In the genomic region with DNA sequence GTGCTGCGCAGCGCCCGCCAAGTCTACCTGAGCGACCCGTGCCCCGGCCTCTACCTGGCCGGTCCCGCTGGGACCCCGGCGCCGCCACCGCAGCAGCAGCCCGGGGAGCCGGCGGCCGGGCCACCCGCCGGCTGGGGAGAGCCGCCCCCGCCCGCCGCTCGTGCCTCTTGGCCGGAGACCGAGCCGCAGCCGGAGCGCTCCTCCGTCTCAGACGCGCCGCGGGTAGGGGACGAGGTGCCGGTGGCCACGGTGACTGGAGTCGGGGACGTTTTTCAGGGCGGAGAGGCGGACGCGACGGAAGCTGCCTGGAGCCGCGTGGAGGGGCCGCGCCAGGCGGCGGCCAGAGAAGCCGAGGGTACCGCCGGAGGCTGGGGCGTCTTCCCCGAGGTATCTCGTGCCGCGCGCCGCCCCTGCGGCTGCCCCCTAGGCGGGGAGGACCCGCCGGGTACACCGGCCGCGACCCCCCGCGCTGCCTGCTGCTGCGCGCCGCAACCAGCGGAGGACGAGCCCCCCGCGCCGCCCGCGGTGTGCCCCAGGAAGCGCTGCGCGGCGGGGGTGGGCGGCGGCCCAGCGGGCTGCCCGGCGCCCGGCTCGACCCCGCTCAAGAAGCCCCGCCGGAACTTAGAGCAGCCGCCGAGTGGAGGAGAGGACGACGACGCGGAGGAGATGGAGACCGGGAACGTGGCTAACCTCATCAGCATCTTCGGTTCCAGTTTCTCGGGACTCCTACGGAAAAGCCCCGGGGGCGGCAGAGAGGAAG, we compare ENCODE assay signal across 8 cellular contexts. TPM values are rescaled to one million over a fixed set of nuclear protein-coding genes. Genes with fewer than 3 reads are reported as not detected.
DNase-seq lines count a peak whose midpoint lies in the region; ATAC-seq and TF ChIP-seq lines count a peak whose summit lies in the region.

No MANE protein-coding gene starts in this region.

- no peaks in the 10 kb centered on the region for H3K9me3 Mint-ChIP-seq in immature natural killer cell

- peaks cover 0 to 11% (median 4%) of the 10 kb centered on the region in 3 donors for H3K36me3 Mint-ChIP-seq in immature natural killer cell

- peaks cover 16% of the 10 kb centered on the region for H3F3A ChIP-seq in PC-3 (ENCODE audit: low read length, unreplicated experiment)

- DNase-seq in GM06990 (ENCODE audit: extremely low read depth, insufficient read length) (no peak), PC-3 (no peak), immature natural killer cell (peak; percentile 48 to 63 (median 57)), GDM1 (lab: John Stamatoyannopoulos, UW) (no peak), NCI-H128 (lab: John Stamatoyannopoulos, UW; ENCODE audit: unreplicated experiment) (no peak)
- peak; percentile 38 for DNase-seq in stimulated activated CD4-positive, alpha-beta T cell treated with anti-CD3 and anti-CD28 coated beads, Interleukin-4, amount 100 ng/mL, for 1 hour

- peaks cover 21 to 24% (median 22%) of the 10 kb centered on the region in 3 donors for H3K27me3 Mint-ChIP-seq in immature natural killer cell (ENCODE audit: low read depth in 3 of 3)

- H3K9me2 ChIP-seq in PC-3 (replicated peaks; ENCODE audit: low read length): no peaks in the 10 kb centered on the region

- POLR2A ChIA-PET in PC-3 (lab: Charles Lee; ENCODE audit: unreplicated experiment): interaction anchor here (0.5 kb wide), 1 partner anchor 16 kb away, joined by 3 read pairs; no protein-coding TSS in a partner anchor

- H3K36me3 ChIP-seq in GM06990 (ENCODE audit: control insufficient read depth, insufficient read depth, low read length) (peaks cover 12% of the 10 kb centered on the region), PC-3 (ENCODE audit: low read depth, low read length) (peaks cover 39% of the 10 kb centered on the region)

- CTCF ChIA-PET in PC-3 (lab: Charles Lee): no interaction called here

- H3K9ac ChIP-seq in PC-3 (ENCODE audit: low read length): peak overlapping the region; percentile 97

- 0% methylated on average over 87 to 103 of the region's 105 CpGs for WGBS in adipose tissue, 3 donors

- H3K27me3 ChIP-seq in GM06990 (replicated peaks; ENCODE audit: control insufficient read depth, insufficient read depth, low read length): no peaks in the 10 kb centered on the region
- H3K27me3 ChIP-seq in PC-3 (ENCODE audit: low read length): no peaks in the 10 kb centered on the region

- BruUV-seq in PC-3 (replicated peaks; lab: Mats Ljungman, UMichigan): no TSS peak

- no peaks in the 10 kb centered on the region for H3K9me3 ChIP-seq in PC-3 (ENCODE audit: low read length)

- no peak for TF ChIP-seq CTCF in GM06990 (IDR thresholded peaks at IDR 0.05; ENCODE audit: insufficient read depth, low read length, poor library complexity, severe bottlenecking)
- no peak for TF ChIP-seq CTCF in PC-3 (conservative IDR thresholded peaks at IDR 0.05; ENCODE audit: low read depth, low read length)

- peak overlapping the region; percentile 98 to 100 (median 99) for H3K27ac Mint-ChIP-seq in immature natural killer cell

- intact Hi-C loops in PC-3 (cut with micrococcal nuclease): loop anchor here (5.0 kb wide), 1 partner anchor 67 kb away; a partner anchor contains a TSS

- peak overlapping the region; percentile 92 for H3K4me2 ChIP-seq in PC-3 (ENCODE audit: low read length)

- H3K4me3 Mint-ChIP-seq in immature natural killer cell: peak overlapping the region; percentile 99 to 100 (median 100)

- peaks cover 67% of the 10 kb centered on the region for H3K79me2 ChIP-seq in PC-3 (ENCODE audit: low read length)

- H3K27ac ChIP-seq in PC-3 (ENCODE audit: low read length) (peak overlapping the region; percentile 69), adipose tissue (ENCODE audit: low read depth, low read length) (peak overlapping the region; percentile 96)

- H3K4me1 Mint-ChIP-seq in immature natural killer cell: peaks cover 48 to 60% of the 10 kb centered on the region in 2 donors

- peaks cover 18% of the 10 kb centered on the region for H3K4me1 ChIP-seq in PC-3 (ENCODE audit: insufficient read depth, low read length)

- peak; percentile 6 for ATAC-seq in HG02571 (IDR thresholded peaks at IDR 0.05; ENCODE audit: unreplicated experiment)
- ATAC-seq in PC-3: no peak

- no peak overlapping the region for H2AFZ ChIP-seq in PC-3 (ENCODE audit: low read length)

- H4K20me1 ChIP-seq in PC-3 (ENCODE audit: low read length): peaks cover 45% of the 10 kb centered on the region

- H3K4me3 ChIP-seq in GM06990 (replicated peaks; ENCODE audit: low read depth, low read length): peak overlapping the region; percentile 95
- H3K4me3 ChIP-seq in PC-3 (ENCODE audit: low read length): peak overlapping the region; percentile 99

RNA-seq across cellular contexts. Expression of a gene that starts 0.7 kb away (rescaled TPM):
- total RNA-seq in PC-3 (2014; rRNA removed): 100 and 126 TPM in 2 replicates
- polyA plus RNA-seq in adipose tissue (10 to 100 TPM in 1 of 3 donors, 1 to 10 TPM in 2; 2.3 to 13.6 (median 8.5) TPM), immature natural killer cell (10 to 100 TPM; 11.6 to 22.7 (median 14.4) TPM)

RNA-seq across cellular contexts. Expression of a gene that starts 55.4 kb away (rescaled TPM):
- total RNA-seq in PC-3 (2014; rRNA removed): 3.4 and 4.4 TPM in 2 replicates
- polyA plus RNA-seq in adipose tissue (1 to 10 TPM; 2.1 to 4.9 (median 2.4) TPM), immature natural killer cell (10 to 100 TPM; 45.0 to 62.7 (median 54.1) TPM)

Comparison
In these comparisons a context has a peak if more than half of its experiments do, and no peak if none do; other contexts are left out.
1. DNase-seq: peak in immature natural killer cell (3 of 3) and stimulated activated CD4-positive, alpha-beta T cell treated with anti-CD3 and anti-CD28 coated beads, Interleukin-4, amount 100 ng/mL, for 1 hour (single experiment); none in GM06990 (single experiment), PC-3 (single experiment), GDM1 (single experiment) and NCI-H128 (single experiment).
2. RNA of a gene that starts 55.4 kb away (polyA plus RNA-seq): 45.0 to 62.7 TPM in immature natural killer cell; 2.1 to 4.9 TPM in adipose tissue; every median in the first group is over 4 times any median in the second.